1 cellular context compared by ENCODE assay signal in the genomic region with DNA sequence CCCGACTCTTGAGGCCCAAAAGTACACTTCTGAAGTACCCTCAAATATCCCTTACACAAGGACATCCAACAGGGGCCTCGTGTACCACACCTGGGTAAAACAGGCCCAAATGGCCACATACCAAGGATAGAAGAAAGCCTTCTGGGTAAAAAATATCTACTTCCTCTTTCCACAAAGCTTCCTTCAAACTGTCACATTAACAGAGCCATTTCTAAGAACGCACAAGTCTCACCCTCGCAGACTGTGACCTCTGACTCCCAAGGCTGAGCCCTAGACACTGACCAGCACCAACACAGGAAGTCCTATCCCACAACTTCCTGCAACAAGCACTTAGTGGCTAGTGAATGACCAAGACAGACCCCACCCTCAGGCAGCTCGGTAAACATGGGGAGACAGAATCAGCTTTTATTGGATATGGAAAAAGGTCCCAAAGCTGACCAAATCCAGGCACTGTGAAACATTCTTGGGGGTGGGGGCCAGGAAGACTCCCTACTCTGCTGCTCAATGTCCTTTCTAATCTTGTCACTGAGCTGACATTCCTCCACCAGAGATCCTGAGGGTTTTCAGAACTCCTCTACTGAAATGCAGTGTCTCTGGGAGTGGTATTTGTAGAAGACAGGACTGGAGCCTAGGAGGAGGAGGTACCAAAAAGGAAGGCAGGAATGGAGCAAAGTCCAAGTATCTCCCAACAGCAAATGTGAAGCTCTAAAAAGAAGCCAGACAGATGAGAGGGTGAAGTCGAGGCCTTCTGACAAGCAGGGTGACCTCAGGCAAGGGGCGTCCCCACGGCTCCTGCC.
TF ChIP-seq lines count a peak whose summit lies in the region.

No MANE protein-coding gene starts in this region.

TF ChIP-seq in K562, 482 proteins besides CTCF, POLR2A, EP300 and RAD21 (continued from another document and continues in another):
- TF ChIP-seq CEBPG (CRISPR knock-in tag; IDR thresholded peaks at IDR 0.05) (no peak; the same call in 1 of the 2 replicates), CEBPG (tag; conservative IDR thresholded peaks at IDR 0.05 in 1 of 2, IDR thresholded peaks at IDR 0.05 in 1 of 2) (no peak), SUPT5H (IDR thresholded peaks at IDR 0.05) (no peak), ZNF263 (CRISPR knock-in tag; IDR thresholded peaks at IDR 0.05; ENCODE audit: borderline replicate concordance) (no peak), CBX2 (IDR thresholded peaks at IDR 0.05; ENCODE audit: insufficient read depth, low read length, poor library complexity, severe bottlenecking) (no peak), ZNF561 (CRISPR knock-in tag; conservative IDR thresholded peaks at IDR 0.05) (no peak), TAF15 (IDR thresholded peaks at IDR 0.05; ENCODE audit: low read depth, low read length) (no peak), CAMTA2 (CRISPR knock-in tag; conservative IDR thresholded peaks at IDR 0.05) (no peak), NFE2 (IDR thresholded peaks at IDR 0.05; ENCODE audit: low read depth) (peak; percentile 20; the same call in 1 of the 2 replicates), NKRF (IDR thresholded peaks at IDR 0.05; ENCODE audit: borderline replicate concordance) (no peak; the same call in 1 of the 2 replicates), TRIM24 (IDR thresholded peaks at IDR 0.05) (peak; percentile 12 to 42; a peak in 3 of 4 replicates), KDM1A (IDR thresholded peaks at IDR 0.05) (no peak), IRF1 (CRISPR knock-in tag; IDR thresholded peaks at IDR 0.05; ENCODE audit: borderline replicate concordance) (no peak), HMGN3 (IDR thresholded peaks at IDR 0.05; ENCODE audit: borderline replicate concordance, extremely low read depth, insufficient read length, low read depth, low read length) (no peak), TSHZ1 (CRISPR knock-in tag; IDR thresholded peaks at IDR 0.05) (peak; percentile 77; the same call in 1 of the 2 replicates), ZSCAN32 (CRISPR knock-in tag; IDR thresholded peaks at IDR 0.05) (no peak), ZNF668 (CRISPR knock-in tag; IDR thresholded peaks at IDR 0.05) (peak; percentile 73), HNRNPK (IDR thresholded peaks at IDR 0.05; ENCODE audit: low read depth, low read length, poor library complexity, severe bottlenecking) (no peak), RHOXF2B (CRISPR knock-in tag; conservative IDR thresholded peaks at IDR 0.05) (no peak), SETDB1 (IDR thresholded peaks at IDR 0.05; ENCODE audit: low read length) (no peak), ZZZ3 (IDR thresholded peaks at IDR 0.05) (no peak), STAT5B (CRISPR knock-in tag; IDR thresholded peaks at IDR 0.05) (no peak), RCOR1 (IDR thresholded peaks at IDR 0.05; ENCODE audit: borderline replicate concordance in 1 of 2, low read depth in 2 of 2, low read length in 2 of 2) (peak in 1 of 2 experiments; percentile 33; a peak in 1 of 4 replicates), ZNF764 (CRISPR knock-in tag; IDR thresholded peaks at IDR 0.05; ENCODE audit: low read depth) (no peak), ZNF277 (CRISPR knock-in tag; IDR thresholded peaks at IDR 0.05; ENCODE audit: borderline replicate concordance) (no peak), THRB (CRISPR knock-in tag; conservative IDR thresholded peaks at IDR 0.05) (no peak), KDM5B (IDR thresholded peaks at IDR 0.05; ENCODE audit: insufficient replicate concordance, low read depth, low read length) (no peak), ATF2 (CRISPR knock-in tag; IDR thresholded peaks at IDR 0.05) (no peak), ARHGAP35 (IDR thresholded peaks at IDR 0.05; ENCODE audit: partially characterized antibody) (no peak), ETV6 (IDR thresholded peaks at IDR 0.05; ENCODE audit: borderline replicate concordance in 1 of 2, low read depth in 2 of 2, low read length in 1 of 2) (peak; percentile 18 to 92; a peak in 3 of 4 replicates), ETV6 (CRISPR knock-in tag; IDR thresholded peaks at IDR 0.05; ENCODE audit: borderline replicate concordance) (no peak), GATAD2A (IDR thresholded peaks at IDR 0.05) (no peak), POLR2B (IDR thresholded peaks at IDR 0.05; ENCODE audit: low read depth, partially characterized antibody) (no peak), TCF7 (IDR thresholded peaks at IDR 0.05; ENCODE audit: borderline replicate concordance) (no peak), ATF1 (CRISPR knock-in tag; IDR thresholded peaks at IDR 0.05) (no peak), ATF1 (tag; IDR thresholded peaks at IDR 0.05) (no peak), PURB (CRISPR knock-in tag; IDR thresholded peaks at IDR 0.05; ENCODE audit: low read depth) (no peak), NR0B1 (IDR thresholded peaks at IDR 0.05; ENCODE audit: partially characterized antibody) (no peak), ZNF133 (CRISPR knock-in tag; IDR thresholded peaks at IDR 0.05) (no peak), KLF1 (tag; IDR thresholded peaks at IDR 0.05) (0 out of 2 replicates have a peak, but pooled peaks have one; percentile 20), PTTG1 (tag; IDR thresholded peaks at IDR 0.05; ENCODE audit: low read depth) (no peak)
- TF ChIP-seq, protein P1, sequence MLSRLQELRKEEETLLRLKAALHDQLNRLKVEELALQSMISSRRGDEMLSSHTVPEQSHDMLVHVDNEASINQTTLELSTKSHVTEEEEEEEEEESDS (CRISPR knock-in tag; IDR thresholded peaks at IDR 0.05): no peak
- TF ChIP-seq, protein P2, sequence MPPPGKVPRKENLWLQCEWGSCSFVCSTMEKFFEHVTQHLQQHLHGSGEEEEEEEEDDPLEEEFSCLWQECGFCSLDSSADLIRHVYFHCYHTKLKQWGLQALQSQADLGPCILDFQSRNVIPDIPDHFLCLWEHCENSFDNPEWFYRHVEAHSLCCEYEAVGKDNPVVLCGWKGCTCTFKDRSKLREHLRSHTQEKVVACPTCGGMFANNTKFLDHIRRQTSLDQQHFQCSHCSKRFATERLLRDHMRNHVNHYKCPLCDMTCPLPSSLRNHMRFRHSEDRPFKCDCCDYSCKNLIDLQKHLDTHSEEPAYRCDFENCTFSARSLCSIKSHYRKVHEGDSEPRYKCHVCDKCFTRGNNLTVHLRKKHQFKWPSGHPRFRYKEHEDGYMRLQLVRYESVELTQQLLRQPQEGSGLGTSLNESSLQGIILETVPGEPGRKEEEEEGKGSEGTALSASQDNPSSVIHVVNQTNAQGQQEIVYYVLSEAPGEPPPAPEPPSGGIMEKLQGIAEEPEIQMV (tag; conservative IDR thresholded peaks at IDR 0.05; ENCODE audit: low read depth): no peak
- TF ChIP-seq, protein P3, sequence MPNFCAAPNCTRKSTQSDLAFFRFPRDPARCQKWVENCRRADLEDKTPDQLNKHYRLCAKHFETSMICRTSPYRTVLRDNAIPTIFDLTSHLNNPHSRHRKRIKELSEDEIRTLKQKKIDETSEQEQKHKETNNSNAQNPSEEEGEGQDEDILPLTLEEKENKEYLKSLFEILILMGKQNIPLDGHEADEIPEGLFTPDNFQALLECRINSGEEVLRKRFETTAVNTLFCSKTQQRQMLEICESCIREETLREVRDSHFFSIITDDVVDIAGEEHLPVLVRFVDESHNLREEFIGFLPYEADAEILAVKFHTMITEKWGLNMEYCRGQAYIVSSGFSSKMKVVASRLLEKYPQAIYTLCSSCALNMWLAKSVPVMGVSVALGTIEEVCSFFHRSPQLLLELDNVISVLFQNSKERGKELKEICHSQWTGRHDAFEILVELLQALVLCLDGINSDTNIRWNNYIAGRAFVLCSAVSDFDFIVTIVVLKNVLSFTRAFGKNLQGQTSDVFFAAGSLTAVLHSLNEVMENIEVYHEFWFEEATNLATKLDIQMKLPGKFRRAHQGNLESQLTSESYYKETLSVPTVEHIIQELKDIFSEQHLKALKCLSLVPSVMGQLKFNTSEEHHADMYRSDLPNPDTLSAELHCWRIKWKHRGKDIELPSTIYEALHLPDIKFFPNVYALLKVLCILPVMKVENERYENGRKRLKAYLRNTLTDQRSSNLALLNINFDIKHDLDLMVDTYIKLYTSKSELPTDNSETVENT (CRISPR knock-in tag; IDR thresholded peaks at IDR 0.05): no peak
- TF ChIP-seq, protein P4, sequence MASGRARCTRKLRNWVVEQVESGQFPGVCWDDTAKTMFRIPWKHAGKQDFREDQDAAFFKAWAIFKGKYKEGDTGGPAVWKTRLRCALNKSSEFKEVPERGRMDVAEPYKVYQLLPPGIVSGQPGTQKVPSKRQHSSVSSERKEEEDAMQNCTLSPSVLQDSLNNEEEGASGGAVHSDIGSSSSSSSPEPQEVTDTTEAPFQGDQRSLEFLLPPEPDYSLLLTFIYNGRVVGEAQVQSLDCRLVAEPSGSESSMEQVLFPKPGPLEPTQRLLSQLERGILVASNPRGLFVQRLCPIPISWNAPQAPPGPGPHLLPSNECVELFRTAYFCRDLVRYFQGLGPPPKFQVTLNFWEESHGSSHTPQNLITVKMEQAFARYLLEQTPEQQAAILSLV (tag; IDR thresholded peaks at IDR 0.05): no peak
